Comparison of ENCODE assay signal across 17 cellular contexts in the genomic region with DNA sequence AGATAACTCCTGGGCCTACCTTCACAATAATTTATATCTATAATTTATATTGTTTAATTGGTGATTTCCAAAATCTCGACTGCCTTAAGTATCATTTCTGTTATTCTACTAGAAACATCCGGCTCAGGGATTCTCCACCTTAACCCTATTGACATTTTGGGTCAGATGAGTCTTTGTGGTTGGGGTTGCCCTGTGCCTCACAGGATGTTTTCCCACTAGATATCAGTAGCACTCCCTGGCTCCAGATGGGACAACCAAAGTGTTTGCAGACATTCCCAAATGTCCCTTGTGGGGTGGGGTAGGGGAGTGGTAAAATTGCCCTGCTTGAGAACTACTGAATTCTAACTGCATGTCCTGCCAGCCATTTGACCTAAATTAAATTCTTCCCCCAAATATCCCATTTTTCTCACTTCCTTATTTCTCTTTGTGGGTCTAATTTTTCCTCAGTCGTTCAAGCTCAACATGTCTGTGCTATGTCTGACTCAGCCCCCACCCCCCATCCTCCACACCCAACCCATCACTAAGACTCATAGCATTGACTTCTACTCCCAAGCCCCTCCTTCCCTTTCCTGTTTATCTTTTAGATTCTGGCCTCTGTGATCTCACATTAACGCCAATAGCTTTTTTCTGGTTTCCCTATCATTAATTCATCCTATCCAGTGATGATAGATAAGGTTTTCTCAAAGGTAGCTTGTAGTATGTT.
DNase-seq lines count a peak whose midpoint lies in the region; ATAC-seq, FAIRE-seq and TF ChIP-seq lines count a peak whose summit lies in the region.
"Had no signal": no experiment of that assay in that cellular context is flagged by ENCODE, and none has a peak within 500 bp of the region (broad histone marks: within the 10 kb centered on the region; RNA-seq: fewer than 3 reads in every experiment).

No MANE protein-coding gene starts in this region.

- H4K20me1 ChIP-seq in osteoblast (ENCODE audit: insufficient read depth, low read length), result no peaks in the 10 kb centered on the region

- H3K36me3 Mint-ChIP-seq in activated CD4-positive, alpha-beta memory T cell treated with anti-CD3 and anti-CD28 coated beads for 36 hours, result no peaks in the 10 kb centered on the region

- no peaks in the 10 kb centered on the region for H3K79me2 ChIP-seq in osteoblast (ENCODE audit: insufficient read depth, low read length)

- H3K4me3 Mint-ChIP-seq in activated CD4-positive, alpha-beta memory T cell treated with anti-CD3 and anti-CD28 coated beads for 36 hours, result no peak overlapping the region
- H3K4me3 Mint-ChIP-seq: effector memory CD8-positive, alpha-beta T cell had no signal

- POLR2A ChIA-PET in activated CD4-positive, alpha-beta memory T cell treated with anti-CD3 and anti-CD28 coated beads for 36 hours (lab: Charles Lee), result no interaction called here

- no peak overlapping the region for H3K27ac Mint-ChIP-seq in activated CD4-positive, alpha-beta memory T cell treated with anti-CD3 and anti-CD28 coated beads for 36 hours
- H3K27ac Mint-ChIP-seq: effector memory CD8-positive, alpha-beta T cell had no signal

- TF ChIP-seq CTCF in choroid plexus epithelial cell (conservative IDR thresholded peaks at IDR 0.05; ENCODE audit: low read depth, low read length), result no peak
- TF ChIP-seq CTCF in osteoblast (IDR thresholded peaks at IDR 0.05; ENCODE audit: extremely low read depth, low read depth, low read length), result no peak

- peaks cover 10% of the 10 kb centered on the region for H3K4me1 ChIP-seq in osteoblast (ENCODE audit: insufficient read depth, low read length)
- H3K4me1 ChIP-seq: gastroesophageal sphincter, left ventricle myocardium inferior had no signal

- CTCF ChIA-PET in activated CD4-positive, alpha-beta memory T cell treated with anti-CD3 and anti-CD28 coated beads for 36 hours (lab: Charles Lee), result no interaction called here

- peak; percentile 6 for FAIRE-seq in H54 (lab: Jason Lieb, UNC)
- FAIRE-seq: pancreas had no signal

- no peak for ATAC-seq in HG03442 (IDR thresholded peaks at IDR 0.05; ENCODE audit: unreplicated experiment)
- ATAC-seq: effector memory CD8-positive, alpha-beta T cell; gastroesophageal sphincter had no signal

- H3K27ac ChIP-seq in osteoblast (ENCODE audit: low read depth, low read length), result peak overlapping the region; percentile 18
- H3K27ac ChIP-seq: gastroesophageal sphincter, left ventricle myocardium inferior had no signal

- H3K27me3 ChIP-seq in osteoblast (ENCODE audit: insufficient read depth, low read length), result no peaks in the 10 kb centered on the region
- H3K27me3 ChIP-seq: gastroesophageal sphincter, pancreas had no signal

- H3K27me3 Mint-ChIP-seq in activated CD4-positive, alpha-beta memory T cell treated with anti-CD3 and anti-CD28 coated beads for 36 hours, result no peaks in the 10 kb centered on the region
- H3K27me3 Mint-ChIP-seq: effector memory CD8-positive, alpha-beta T cell had no signal

- H3K4me1 Mint-ChIP-seq in activated CD4-positive, alpha-beta memory T cell treated with anti-CD3 and anti-CD28 coated beads for 36 hours (ENCODE audit: low read depth), result no peaks in the 10 kb centered on the region

- no peaks in the 10 kb centered on the region for H3K9me3 ChIP-seq in osteoblast (ENCODE audit: low read depth, low read length)
- H3K9me3 ChIP-seq: gastroesophageal sphincter, left ventricle myocardium inferior, pancreas had no signal

- no peaks in the 10 kb centered on the region for H3K36me3 ChIP-seq in osteoblast (ENCODE audit: insufficient read depth, low read length)
- H3K36me3 ChIP-seq: gastroesophageal sphincter, left ventricle myocardium inferior, pancreas had no signal

- H3K4me3 ChIP-seq in choroid plexus epithelial cell (ENCODE audit: low read depth, low read length) (no peak overlapping the region), osteoblast (ENCODE audit: insufficient read depth, low read length) (no peak overlapping the region)
- H3K4me3 ChIP-seq: gastroesophageal sphincter, left ventricle myocardium inferior, pancreas had no signal

- peak overlapping the region; percentile 64 for H2AFZ ChIP-seq in osteoblast (ENCODE audit: low read length)

- no peak for TF ChIP-seq POLR2A in H54 (IDR thresholded peaks at IDR 0.05; ENCODE audit: low read depth, low read length)

- H3K9me3 Mint-ChIP-seq in activated CD4-positive, alpha-beta memory T cell treated with anti-CD3 and anti-CD28 coated beads for 36 hours, result no peaks in the 10 kb centered on the region

- intact Hi-C loops in activated CD4-positive, alpha-beta memory T cell treated with anti-CD3 and anti-CD28 coated beads for 36 hours (cut with micrococcal nuclease), result no loop called here

- no peak overlapping the region for H3K4me2 ChIP-seq in osteoblast (ENCODE audit: insufficient read depth, low read length)

- DNase-seq in H54 (ENCODE audit: insufficient read length, low spot score), result no peak
- DNase-seq in NCI-H226, result peak; percentile 64
- peak; percentile 34 for DNase-seq in choroid plexus epithelial cell (ENCODE audit: low read depth)
- DNase-seq in osteoblast (ENCODE audit: insufficient read length, low spot score, missing footprints), result peak; percentile 36
- no peak for DNase-seq in stimulated activated CD4-positive, alpha-beta T cell treated with anti-CD3 and anti-CD28 coated beads, Interleukin-1b, Interleukin-23, amount 100 ng/mL, for 48 hours
- no peak for DNase-seq in activated CD4-positive, alpha-beta memory T cell treated with anti-CD3 and anti-CD28 coated beads for 36 hours
- DNase-seq: central memory CD4-positive, alpha-beta T cell; effector memory CD8-positive, alpha-beta T cell; KG1; left ventricle myocardium inferior; NCI-H1436; NCI-H2227 treated with DMSO at 0.1 percent for 48 hours; NK-92 treated with Interleukin-12 subunit alpha and Interleukin-12 subunit beta, amount 100 ng/mL, for 24 hours; pancreas; stimulated activated CD4-positive, alpha-beta T cell treated with anti-CD3 and anti-CD28 coated beads, Interleukin-4, amount 100 ng/mL, for 1 hour had no signal

Comparison
In these comparisons a context has a peak if more than half of its experiments do, and no peak if none do; other contexts are left out.
1. DNase-seq: peak in NCI-H226 (single experiment), choroid plexus epithelial cell (single experiment) and osteoblast (single experiment); none in H54 (single experiment), stimulated activated CD4-positive, alpha-beta T cell treated with anti-CD3 and anti-CD28 coated beads, Interleukin-1b, Interleukin-23, amount 100 ng/mL, for 48 hours (single experiment) and activated CD4-positive, alpha-beta memory T cell treated with anti-CD3 and anti-CD28 coated beads for 36 hours (single experiment).